Comparison of ENCODE assay signal across 28 cellular contexts in the genomic region with DNA sequence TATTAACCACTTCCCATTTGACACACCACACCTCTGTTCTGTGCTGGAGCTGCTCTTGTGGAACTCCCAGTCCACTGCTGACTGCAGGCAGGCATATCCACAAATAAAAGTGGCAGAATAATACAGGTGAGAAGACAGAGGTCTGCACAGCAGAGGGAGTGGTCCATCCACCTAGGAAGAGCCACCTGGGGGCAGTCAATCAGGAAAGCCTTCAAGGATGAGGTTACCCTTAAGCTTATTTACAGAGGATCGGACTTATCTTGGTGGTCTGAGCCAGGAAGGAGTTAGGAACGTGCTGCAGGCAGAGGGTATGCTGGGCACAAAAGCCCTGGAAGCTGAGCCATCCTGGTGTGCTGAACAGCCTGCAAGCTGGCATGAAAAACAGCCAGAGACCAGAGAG.
"Had no signal": no experiment of that assay in that cellular context is flagged by ENCODE, and none has a peak within 500 bp of the region (broad histone marks: within the 10 kb centered on the region; RNA-seq: fewer than 3 reads in every experiment).

No MANE protein-coding gene starts in this region.

- H3K9me3 ChIP-seq: left lung, lower lobe of right lung, neutrophil, psoas muscle, right atrium auricular region, stomach, testis, thyroid gland, transverse colon, upper lobe of left lung, vagina had no signal

- ATAC-seq: left colon; left lung; lower lobe of right lung; naive thymus-derived CD8-positive, alpha-beta T cell; psoas muscle; sciatic nerve; stimulated activated naive B cell treated with anti-CD40 and anti-IgM and Interleukin-4, amounts not matched to agents 10 μg/mL and 1 μg/mL and 100 μg/mL, for 72 hours; stimulated activated naive CD8-positive, alpha-beta T cell treated with anti-CD3 and anti-CD28 coated beads, Interleukin-15, Interleukin-2, amounts not matched to agents 100 U/mL and 50 U/mL, for 24 hours had no signal

- H3K4me3 Mint-ChIP-seq: naive thymus-derived CD8-positive, alpha-beta T cell; nephron; neural crest cell; stimulated activated naive B cell treated with anti-CD40 and anti-IgM and Interleukin-4, amounts not matched to agents 10 μg/mL and 1 μg/mL and 100 μg/mL, for 72 hours had no signal

- H3K4me1 ChIP-seq: left lung, lower lobe of right lung, parathyroid adenoma, psoas muscle, testis, thyroid gland, upper lobe of left lung, vagina had no signal

- H3K9me3 Mint-ChIP-seq: nephron, neural crest cell had no signal

- H3K4me1 Mint-ChIP-seq: naive thymus-derived CD8-positive, alpha-beta T cell; nephron; neural crest cell had no signal

- H3K4me3 ChIP-seq: left lung, lower lobe of right lung, psoas muscle, right atrium auricular region, skin epidermis, stomach, testis, thyroid gland, transverse colon, upper lobe of left lung, vagina had no signal

- H3K27ac ChIP-seq: left lung, lower lobe of right lung, neutrophil, parathyroid adenoma, psoas muscle, right atrium auricular region, skin epidermis, stomach, testis, thyroid gland, upper lobe of left lung, vagina had no signal

- H3K36me3 Mint-ChIP-seq: naive thymus-derived CD8-positive, alpha-beta T cell; stimulated activated naive B cell treated with anti-CD40 and anti-IgM and Interleukin-4, amounts not matched to agents 10 μg/mL and 1 μg/mL and 100 μg/mL, for 72 hours had no signal

- H3K27ac Mint-ChIP-seq: naive thymus-derived CD8-positive, alpha-beta T cell; nephron; stimulated activated naive B cell treated with anti-CD40 and anti-IgM and Interleukin-4, amounts not matched to agents 10 μg/mL and 1 μg/mL and 100 μg/mL, for 72 hours had no signal

- H3K36me3 ChIP-seq: left lung, lower lobe of right lung, neutrophil, right atrium auricular region, stomach, thyroid gland, transverse colon, upper lobe of left lung, vagina had no signal

- DNase-seq: kidney; left colon; left lung; lower lobe of right lung; mammary epithelial cell; mesenchymal stem cell; naive thymus-derived CD8-positive, alpha-beta T cell; occipital lobe; psoas muscle; stimulated activated CD4-positive, alpha-beta T cell treated with anti-CD3 and anti-CD28 coated beads, Interleukin-12 subunit alpha, Interleukin-12 subunit beta, amount 100 ng/mL, for 4 hours; stimulated activated CD4-positive, alpha-beta T cell treated with anti-CD3 and anti-CD28 coated beads, Interleukin-15, amount 100 ng/mL, for 24 hours; stimulated activated CD4-positive, alpha-beta T cell treated with anti-CD3 and anti-CD28 coated beads, Interleukin-2, amount 100 ng/mL, for 24 hours; stimulated activated CD4-positive, alpha-beta T cell treated with anti-CD3 and anti-CD28 coated beads, Interleukin-4, amount 100 ng/mL, for 1 hour; stimulated activated naive B cell treated with anti-CD40 and anti-IgM and Interleukin-4, amounts not matched to agents 10 μg/mL and 1 μg/mL and 100 μg/mL, for 72 hours; stimulated activated naive CD8-positive, alpha-beta T cell treated with anti-CD3 and anti-CD28 coated beads, Interleukin-15, Interleukin-2, amounts not matched to agents 100 U/mL and 50 U/mL, for 24 hours; stomach; testis; thyroid gland; transverse colon; upper lobe of left lung had no signal
